ENCODE assay signal across 9 cellular contexts in the genomic region with DNA sequence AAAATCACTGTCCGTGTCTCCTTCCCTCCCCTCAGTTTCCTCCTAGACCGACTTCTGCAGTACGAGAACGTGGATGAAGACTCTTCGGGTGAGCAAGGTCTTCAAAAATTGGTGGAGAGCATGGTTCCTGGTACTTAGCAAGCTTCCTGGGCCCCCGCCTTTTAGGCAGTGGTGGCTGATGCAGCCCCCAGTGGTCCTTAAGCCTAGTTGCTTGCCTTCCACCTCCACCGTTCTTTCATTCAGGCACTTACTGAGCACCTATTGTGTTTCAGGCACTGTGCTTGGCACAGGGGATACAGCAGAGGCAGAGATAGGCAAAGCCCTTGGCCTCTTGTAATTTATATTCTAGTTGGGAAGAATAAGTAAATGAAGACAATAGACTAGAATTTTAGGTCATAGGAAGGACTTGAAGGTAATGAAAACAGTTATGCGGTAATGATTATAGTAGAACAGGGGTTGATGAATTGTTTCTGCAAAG. TPM values are rescaled to one million over a fixed set of nuclear protein-coding genes. Genes with fewer than 3 reads are reported as not detected.
DNase-seq lines count a peak whose midpoint lies in the region; ATAC-seq and FAIRE-seq lines count a peak whose summit lies in the region.
"Had no signal": no experiment of that assay in that cellular context is flagged by ENCODE, and none has a peak within 500 bp of the region (broad histone marks: within the 10 kb centered on the region; RNA-seq: fewer than 3 reads in every experiment).

No MANE protein-coding gene starts in this region.

- no peaks in the 10 kb centered on the region for H3K27me3 ChIP-seq in iPS-20b (ENCODE audit: insufficient read depth, low read length)

- H3K27me3 Mint-ChIP-seq in T-helper 1 cell treated with Interleukin-12 subunit alpha and Interleukin-12 subunit beta and Interleukin-4 antibody, amounts not matched to agents 30 μg/mL and 1 μg/mL, for 36 hours (ENCODE audit: low read depth): no peaks in the 10 kb centered on the region
- H3K27me3 Mint-ChIP-seq in activated CD8-positive, alpha-beta T cell treated with anti-CD3 and anti-CD28 coated beads, Interleukin-2, amount 10 ng/mL, durations not matched to agents 7 days and 5 days (ENCODE audit: low read depth): no peaks in the 10 kb centered on the region

- peaks cover 6% of the 10 kb centered on the region; the same call in 1 of the 2 replicates for H3K4me1 ChIP-seq in iPS-20b (ENCODE audit: insufficient read depth, low read length)

- peaks cover 34% of the 10 kb centered on the region for H3K36me3 ChIP-seq in iPS-20b (ENCODE audit: insufficient read depth, low read depth, low read length)

- POLR2A ChIA-PET in activated CD8-positive, alpha-beta T cell treated with anti-CD3 and anti-CD28 coated beads, Interleukin-2, amount 10 ng/mL, durations not matched to agents 7 days and 5 days (lab: Charles Lee): interaction anchor here (0.6 to 5.0 kb wide), 5 partner anchors 23 to 328 kb away, joined by 3 to 48 read pairs (median 13); a partner anchor contains a TSS

- peak overlapping the region; percentile 87 for H3K4me3 ChIP-seq in iPS-20b (ENCODE audit: low read length)

- H3K27ac ChIP-seq in iPS-20b (ENCODE audit: low read length) (no peak overlapping the region), substantia nigra (ENCODE audit: low read depth, low read length, poor library complexity, severe bottlenecking) (peak overlapping the region; percentile 79)

- H3K9ac ChIP-seq in iPS-20b (ENCODE audit: low read depth, low read length): peak overlapping the region; percentile 93; the same call in 1 of the 2 replicates

- peaks cover 29% of the 10 kb centered on the region for H3K4me1 Mint-ChIP-seq in T-helper 1 cell treated with Interleukin-12 subunit alpha and Interleukin-12 subunit beta and Interleukin-4 antibody, amounts not matched to agents 30 μg/mL and 1 μg/mL, for 36 hours (ENCODE audit: low read depth)
- H3K4me1 Mint-ChIP-seq in activated CD8-positive, alpha-beta T cell treated with anti-CD3 and anti-CD28 coated beads, Interleukin-2, amount 10 ng/mL, durations not matched to agents 7 days and 5 days (ENCODE audit: low read depth): peaks cover 33% of the 10 kb centered on the region

- ATAC-seq in activated CD8-positive, alpha-beta T cell treated with anti-CD3 and anti-CD28 coated beads, Interleukin-2, amount 10 ng/mL, durations not matched to agents 7 days and 5 days: no peak
- ATAC-seq in HG02763 (IDR thresholded peaks at IDR 0.05; ENCODE audit: unreplicated experiment): no peak

- peak overlapping the region; percentile 98 for H3K27ac Mint-ChIP-seq in T-helper 1 cell treated with Interleukin-12 subunit alpha and Interleukin-12 subunit beta and Interleukin-4 antibody, amounts not matched to agents 30 μg/mL and 1 μg/mL, for 36 hours
- H3K27ac Mint-ChIP-seq in activated CD8-positive, alpha-beta T cell treated with anti-CD3 and anti-CD28 coated beads, Interleukin-2, amount 10 ng/mL, durations not matched to agents 7 days and 5 days: peak overlapping the region; percentile 96

- DNase-seq in T-helper 1 cell (no peak), substantia nigra (lab: John Stamatoyannopoulos, UW) (no peak), ureter (ENCODE audit: low spot score) (no peak), GM19239 (ENCODE audit: insufficient read length, low spot score) (no peak)
- peak; percentile 35 for DNase-seq in activated CD8-positive, alpha-beta T cell treated with anti-CD3 and anti-CD28 coated beads, Interleukin-2, amount 10 ng/mL, durations not matched to agents 7 days and 5 days
- DNase-seq: NCI-H748 treated with DMSO at 0.1 percent for 48 hours had no signal

- H3K36me3 Mint-ChIP-seq in T-helper 1 cell treated with Interleukin-12 subunit alpha and Interleukin-12 subunit beta and Interleukin-4 antibody, amounts not matched to agents 30 μg/mL and 1 μg/mL, for 36 hours (ENCODE audit: low read depth): peaks cover 26% of the 10 kb centered on the region
- peaks cover 51% of the 10 kb centered on the region for H3K36me3 Mint-ChIP-seq in activated CD8-positive, alpha-beta T cell treated with anti-CD3 and anti-CD28 coated beads, Interleukin-2, amount 10 ng/mL, durations not matched to agents 7 days and 5 days (ENCODE audit: low read depth)

- H3K9me3 Mint-ChIP-seq in T-helper 1 cell treated with Interleukin-12 subunit alpha and Interleukin-12 subunit beta and Interleukin-4 antibody, amounts not matched to agents 30 μg/mL and 1 μg/mL, for 36 hours: no peaks in the 10 kb centered on the region
- no peaks in the 10 kb centered on the region for H3K9me3 Mint-ChIP-seq in activated CD8-positive, alpha-beta T cell treated with anti-CD3 and anti-CD28 coated beads, Interleukin-2, amount 10 ng/mL, durations not matched to agents 7 days and 5 days (ENCODE audit: insufficient read depth)

- CTCF ChIA-PET in activated CD8-positive, alpha-beta T cell treated with anti-CD3 and anti-CD28 coated beads, Interleukin-2, amount 10 ng/mL, durations not matched to agents 7 days and 5 days (lab: Charles Lee): interaction anchor here (1.1 to 3.0 kb wide), 7 partner anchors 9 to 207 kb away, joined by 3 to 11 read pairs (median 4); a partner anchor contains a TSS

- H3K4me3 Mint-ChIP-seq in T-helper 1 cell treated with Interleukin-12 subunit alpha and Interleukin-12 subunit beta and Interleukin-4 antibody, amounts not matched to agents 30 μg/mL and 1 μg/mL, for 36 hours: peak overlapping the region; percentile 99
- peak overlapping the region; percentile 99 for H3K4me3 Mint-ChIP-seq in activated CD8-positive, alpha-beta T cell treated with anti-CD3 and anti-CD28 coated beads, Interleukin-2, amount 10 ng/mL, durations not matched to agents 7 days and 5 days

- no peak for FAIRE-seq in GM19239 (lab: Jason Lieb, UNC)

- H3K9me3 ChIP-seq in iPS-20b (ENCODE audit: insufficient read depth, low read depth, low read length): no peaks in the 10 kb centered on the region

RNA-seq across cellular contexts. Expression of a gene that starts 0.8 kb away (rescaled TPM):
- 100 to 1,000 TPM; 104 to 117 TPM for total RNA-seq in activated CD8-positive, alpha-beta T cell treated with anti-CD3 and anti-CD28 coated beads, Interleukin-2, amount 10 ng/mL, durations not matched to agents 7 days and 5 days
- total RNA-seq in ureter: 88.5 TPM

RNA-seq across cellular contexts. Expression of a gene that starts 1.4 kb away (rescaled TPM):
- 10 to 100 TPM; 46.4 to 47.3 TPM for total RNA-seq in activated CD8-positive, alpha-beta T cell treated with anti-CD3 and anti-CD28 coated beads, Interleukin-2, amount 10 ng/mL, durations not matched to agents 7 days and 5 days
- total RNA-seq in ureter: 11.2 TPM

RNA-seq across cellular contexts. Expression of a gene that starts 14.0 kb away (rescaled TPM):
- total RNA-seq in activated CD8-positive, alpha-beta T cell treated with anti-CD3 and anti-CD28 coated beads, Interleukin-2, amount 10 ng/mL, durations not matched to agents 7 days and 5 days: under 1 TPM in 1 of 2 experiments, not detected in 1; 0.34 TPM
- 3.1 TPM for total RNA-seq in ureter

RNA-seq across cellular contexts. Expression of a gene that starts 23.1 kb away (rescaled TPM):
- total RNA-seq in activated CD8-positive, alpha-beta T cell treated with anti-CD3 and anti-CD28 coated beads, Interleukin-2, amount 10 ng/mL, durations not matched to agents 7 days and 5 days: 10 to 100 TPM; 48.9 to 49.8 TPM
- total RNA-seq in ureter: 45.1 TPM

RNA-seq across cellular contexts. Expression of a gene that starts 26.2 kb away (rescaled TPM):
- total RNA-seq in activated CD8-positive, alpha-beta T cell treated with anti-CD3 and anti-CD28 coated beads, Interleukin-2, amount 10 ng/mL, durations not matched to agents 7 days and 5 days: not detected
- total RNA-seq in ureter: not detected
